In genomic region chr14:37778135-37778943, GRCh38 we compare ENCODE assay signal across 13 cellular contexts.
DNase-seq lines count a peak whose midpoint lies in the region; ATAC-seq, FAIRE-seq and TF ChIP-seq lines count a peak whose summit lies in the region.
"Had no signal": no experiment of that assay in that cellular context is flagged by ENCODE, and none has a peak within 500 bp of the region (broad histone marks: within the 10 kb centered on the region; RNA-seq: fewer than 3 reads in every experiment).

No MANE protein-coding gene starts in this region.

- H3K9ac ChIP-seq in H1 (replicated peaks in 1 of 4; ENCODE audit: extremely low read depth in 1 of 4, low read depth in 3 of 4, low read length in 3 of 4) (no peak overlapping the region; a peak in 1 of 7 replicates), mesenchymal stem cell (ENCODE audit: low read length) (no peak overlapping the region)
- H3K9ac ChIP-seq: BLaER1 had no signal

- no peak overlapping the region for H3K18ac ChIP-seq in H1 (ENCODE audit: extremely low read depth, low read length)
- no peak overlapping the region for H3K18ac ChIP-seq in mesenchymal stem cell (ENCODE audit: low read depth in 1 of 2, low read length in 2 of 2)

- no peaks in the 10 kb centered on the region for H4K20me1 ChIP-seq in H1 (replicated peaks in 1 of 2; ENCODE audit: control insufficient read depth in 1 of 2, insufficient read depth in 2 of 2, low read length in 2 of 2)
- H4K20me1 ChIP-seq: BLaER1 had no signal

- TF ChIP-seq EP300 in H1 (IDR thresholded peaks at IDR 0.05; ENCODE audit: borderline replicate concordance in 1 of 2, low read depth in 2 of 2, low read length in 2 of 2) = no peak

- H3K4me2 ChIP-seq in H1 (ENCODE audit: insufficient read depth in 1 of 2, low read depth in 2 of 2, low read length in 2 of 2) (no peak overlapping the region), mesenchymal stem cell (ENCODE audit: low read length, poor library complexity, severe bottlenecking) (no peak overlapping the region)
- H3K4me2 ChIP-seq: A549, BLaER1 had no signal

- no peak overlapping the region for H4K91ac ChIP-seq in H1 (replicated peaks; ENCODE audit: insufficient read length, low read length)
- H4K91ac ChIP-seq in mesenchymal stem cell (ENCODE audit: low read length) = peak overlapping the region; percentile 52

- TF ChIP-seq POLR2A in H1 (IDR thresholded peaks at IDR 0.05; ENCODE audit: control extremely low read depth in 1 of 2, low read depth in 2 of 2, low read length in 2 of 2) = no peak

- no peak overlapping the region for H3K56ac ChIP-seq in H1 (replicated peaks; ENCODE audit: insufficient read length, low read depth, low read length)

- H2AK5ac ChIP-seq in H1 (ENCODE audit: low read depth, low read length) = no peak overlapping the region
- H2AK5ac ChIP-seq in mesenchymal stem cell (ENCODE audit: low read length, severe bottlenecking) = no peak overlapping the region

- H3K79me1 ChIP-seq in H1 (ENCODE audit: low read depth, low read length) (no peaks in the 10 kb centered on the region), mesenchymal stem cell (replicated peaks; ENCODE audit: low read length, poor library complexity, severe bottlenecking) (no peaks in the 10 kb centered on the region)

- 87% methylated on average over 5 of the region's 5 CpGs; no CpG with 5 or more reads in 1 of the 2 experiments for WGBS in H1 (ENCODE audit: extremely low coverage in 1 of 2, insufficient coverage in 1 of 2, insufficient read length in 1 of 2, insufficient replicate concordance in 2 of 2, low coverage in 1 of 2, low lambda C conversion rate in 2 of 2, missing lambda C conversion rate in 1 of 2), 2 experiments
- 87% methylated on average over 5 of the region's 5 CpGs for WGBS in mesenchymal stem cell

- H4K8ac ChIP-seq in H1 (ENCODE audit: extremely low read depth, insufficient read depth, low read length) (no peak overlapping the region), mesenchymal stem cell (ENCODE audit: low read length) (no peak overlapping the region)

- no peak overlapping the region for H3K4me3 ChIP-seq in H1 (ENCODE audit: extremely low read depth in 1 of 4, insufficient read depth in 2 of 4, low read depth in 3 of 4, low read length in 4 of 4)
- H3K4me3 ChIP-seq in mesenchymal stem cell (ENCODE audit: insufficient read depth in 1 of 2, low read depth in 1 of 2, low read length in 2 of 2) = peak overlapping the region in 1 of 2 experiments; percentile 7
- H3K4me3 ChIP-seq: A549, BLaER1 had no signal

- intact Hi-C loops in posterior vena cava (cut with DNase I) = no loop called here

- FAIRE-seq in H1 (lab: Jason Lieb, UNC) = no peak
- FAIRE-seq: A549 had no signal

- H3K79me2 ChIP-seq in H1 (ENCODE audit: control insufficient read depth in 1 of 2, insufficient read depth in 2 of 2, low read length in 2 of 2) = no peaks in the 10 kb centered on the region

- H3K9me3 ChIP-seq in H1 (ENCODE audit: insufficient read depth in 2 of 2, low read depth in 1 of 2, low read length in 1 of 2) (no peaks in the 10 kb centered on the region), mesenchymal stem cell (ENCODE audit: control insufficient read depth, low read length) (peaks cover 3% of the 10 kb centered on the region)
- H3K9me3 ChIP-seq: A549, BLaER1, Caco-2 had no signal

- no peak for TF ChIP-seq RAD21 in H1 (IDR thresholded peaks at IDR 0.05 in 1 of 2, conservative IDR thresholded peaks at IDR 0.05 in 1 of 2; ENCODE audit: low read depth in 2 of 2, low read length in 2 of 2)

- no peak overlapping the region for H2BK120ac ChIP-seq in H1 (replicated peaks; ENCODE audit: low read depth, low read length)
- H2BK120ac ChIP-seq in mesenchymal stem cell (ENCODE audit: low read depth, low read length) = no peak overlapping the region

- H3K23me2 ChIP-seq in H1 (ENCODE audit: low read depth, low read length) = no peaks in the 10 kb centered on the region

- H3K27ac ChIP-seq in H1 (ENCODE audit: low read depth, low read length) (no peak overlapping the region), mesenchymal stem cell (ENCODE audit: low read length, poor library complexity, severe bottlenecking) (no peak overlapping the region)
- H3K27ac ChIP-seq: A549, BLaER1 had no signal

- H3K36me3 ChIP-seq in H1 (ENCODE audit: control insufficient read depth in 2 of 4, insufficient read depth in 4 of 4, low read length in 3 of 4) (no peaks in the 10 kb centered on the region), mesenchymal stem cell (ENCODE audit: control insufficient read depth in 1 of 2, insufficient read depth in 2 of 2, low read depth in 1 of 2, low read length in 2 of 2) (no peaks in the 10 kb centered on the region)
- H3K36me3 ChIP-seq: BLaER1 had no signal

- H3K14ac ChIP-seq in H1 (ENCODE audit: insufficient read length) (no peak overlapping the region), mesenchymal stem cell (ENCODE audit: low read length in 2 of 2) (peak overlapping the region in 1 of 2 experiments; percentile 87)

- H2BK12ac ChIP-seq in H1 (ENCODE audit: low read depth, low read length) (no peak overlapping the region), mesenchymal stem cell (ENCODE audit: low read length in 2 of 2) (no peak overlapping the region)

- CTCF ChIA-PET in H1 (lab: Charles Lee; ENCODE audit: partially characterized antibody) = no interaction called here

- DNase-seq in H1 (ENCODE audit: low read depth in 1 of 2, low spot score in 2 of 2) (no peak), mesenchymal stem cell (no peak), posterior vena cava (ENCODE audit: low spot score) (peak; percentile 68), NOMO-1 (lab: John Stamatoyannopoulos, UW; ENCODE audit: unreplicated experiment in 2 of 2) (no peak)
- DNase-seq: Caco-2; CD8-positive, alpha-beta memory T cell; DND-41; GF-D8 had no signal

- H2BK20ac ChIP-seq in H1 (ENCODE audit: low read length) = no peak overlapping the region

- ATAC-seq in HG03045 (IDR thresholded peaks at IDR 0.05; ENCODE audit: unreplicated experiment) (no peak), GM18520 (IDR thresholded peaks at IDR 0.05; ENCODE audit: unreplicated experiment) (no peak)
- ATAC-seq: A549, HCT116 had no signal

- H3K4ac ChIP-seq in H1 (replicated peaks; ENCODE audit: insufficient read length, low read depth, low read length) = no peak overlapping the region
- H3K4ac ChIP-seq in mesenchymal stem cell (ENCODE audit: low read depth in 1 of 2, low read length in 2 of 2) = peak overlapping the region in 1 of 2 experiments; percentile 25

- POLR2A ChIA-PET in H1 (lab: Charles Lee; ENCODE audit: partially characterized antibody) = no interaction called here

- no peaks in the 10 kb centered on the region for H3K4me1 ChIP-seq in H1 (replicated peaks in 1 of 4; ENCODE audit: control insufficient read depth in 3 of 4, insufficient read depth in 4 of 4, low read length in 3 of 4)
- H3K4me1 ChIP-seq in mesenchymal stem cell (ENCODE audit: control insufficient read depth, insufficient read depth, low read depth, low read length) = no peaks in the 10 kb centered on the region
- H3K4me1 ChIP-seq: A549, BLaER1 had no signal

- H4K5ac ChIP-seq in H1 (ENCODE audit: insufficient read length, low read depth, low read length) = no peak overlapping the region

- H3K23ac ChIP-seq in H1 (ENCODE audit: insufficient read length) (no peak overlapping the region), mesenchymal stem cell (ENCODE audit: low read length in 2 of 2) (no peak overlapping the region)

- no peak overlapping the region for H2AFZ ChIP-seq in H1 (ENCODE audit: low read length)
- H2AFZ ChIP-seq in mesenchymal stem cell (ENCODE audit: low read depth, low read length) = no peak overlapping the region

- H3K27me3 ChIP-seq in H1 (replicated peaks in 1 of 4; ENCODE audit: control insufficient read depth in 3 of 4, extremely low read depth in 1 of 4, insufficient read depth in 3 of 4, low read length in 3 of 4) (no peaks in the 10 kb centered on the region), mesenchymal stem cell (ENCODE audit: control insufficient read depth in 1 of 2, insufficient read depth in 1 of 2, low read length in 2 of 2) (no peaks in the 10 kb centered on the region)
- H3K27me3 ChIP-seq: BLaER1 had no signal

- H2BK15ac ChIP-seq in H1 (ENCODE audit: low read length) (no peak overlapping the region), mesenchymal stem cell (ENCODE audit: low read depth, poor library complexity, severe bottlenecking) (no peak overlapping the region)

- no peak for TF ChIP-seq CTCF in H1 (IDR thresholded peaks at IDR 0.05; ENCODE audit: control extremely low read depth in 1 of 3, insufficient read depth in 1 of 3, low read depth in 1 of 3, low read length in 3 of 3)

- H2BK5ac ChIP-seq in H1 (ENCODE audit: low read depth, low read length) (peak overlapping the region; percentile 18; the same call in 1 of the 2 replicates), mesenchymal stem cell (ENCODE audit: low read depth, low read length, poor library complexity, severe bottlenecking) (no peak overlapping the region)

TF ChIP-seq in H1, 55 proteins besides CTCF, POLR2A, EP300 and RAD21:
- TF ChIP-seq POLR2AphosphoS5 (IDR thresholded peaks at IDR 0.05; ENCODE audit: low read depth, low read length) = no peak
- TF ChIP-seq CTBP2 (IDR thresholded peaks at IDR 0.05; ENCODE audit: borderline replicate concordance, insufficient read depth, insufficient read length, low read length) = no peak
- TF ChIP-seq SP1 (IDR thresholded peaks at IDR 0.05; ENCODE audit: low read depth, low read length) = no peak
- TF ChIP-seq NRF1 (IDR thresholded peaks at IDR 0.05; ENCODE audit: low read depth, low read length) = no peak
- TF ChIP-seq POU5F1 (IDR thresholded peaks at IDR 0.05; ENCODE audit: low read depth, low read length) = no peak
- TF ChIP-seq NANOG (IDR thresholded peaks at IDR 0.05; ENCODE audit: insufficient read depth, low read depth, low read length, poor library complexity, severe bottlenecking) = no peak
- TF ChIP-seq USF2 (IDR thresholded peaks at IDR 0.05; ENCODE audit: low read length) = no peak
- TF ChIP-seq TBP (IDR thresholded peaks at IDR 0.05; ENCODE audit: low read depth, low read length) = no peak
- no peak for TF ChIP-seq BRCA1 (IDR thresholded peaks at IDR 0.05; ENCODE audit: low read depth, low read length)
- no peak for TF ChIP-seq EZH2 (IDR thresholded peaks at IDR 0.05; ENCODE audit: low read depth, low read length, severe bottlenecking)
